In the genomic region with DNA sequence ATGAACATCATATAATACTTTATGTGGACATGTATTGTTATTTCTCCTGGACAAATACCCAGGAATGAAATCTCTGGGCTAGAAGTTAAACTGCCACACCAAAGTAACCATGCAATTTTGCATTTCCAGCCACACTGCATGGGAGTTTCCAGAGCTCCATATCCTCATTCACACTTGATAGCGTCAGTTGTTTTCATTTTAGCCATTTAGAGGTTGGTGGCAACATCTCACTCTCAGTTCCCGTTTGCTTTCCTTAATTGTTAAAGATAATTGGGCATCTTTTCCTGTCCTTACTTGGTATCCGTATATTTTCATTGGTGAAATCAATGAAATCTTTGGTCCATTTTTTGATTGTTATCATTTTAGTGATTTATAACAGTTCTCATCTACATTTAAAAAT, we compare ENCODE assay signal across 6 cellular contexts.
"Had no signal": no experiment of that assay in that cellular context is flagged by ENCODE, and none has a peak within 500 bp of the region (broad histone marks: within the 10 kb centered on the region; RNA-seq: fewer than 3 reads in every experiment).

No MANE protein-coding gene starts in this region.

- DNase-seq: GDM1, GF-D8 had no signal

- FAIRE-seq: G401.6, GM12892, GM18507, GM19239 had no signal
